1 cellular context compared by ENCODE assay signal in the genomic region with DNA sequence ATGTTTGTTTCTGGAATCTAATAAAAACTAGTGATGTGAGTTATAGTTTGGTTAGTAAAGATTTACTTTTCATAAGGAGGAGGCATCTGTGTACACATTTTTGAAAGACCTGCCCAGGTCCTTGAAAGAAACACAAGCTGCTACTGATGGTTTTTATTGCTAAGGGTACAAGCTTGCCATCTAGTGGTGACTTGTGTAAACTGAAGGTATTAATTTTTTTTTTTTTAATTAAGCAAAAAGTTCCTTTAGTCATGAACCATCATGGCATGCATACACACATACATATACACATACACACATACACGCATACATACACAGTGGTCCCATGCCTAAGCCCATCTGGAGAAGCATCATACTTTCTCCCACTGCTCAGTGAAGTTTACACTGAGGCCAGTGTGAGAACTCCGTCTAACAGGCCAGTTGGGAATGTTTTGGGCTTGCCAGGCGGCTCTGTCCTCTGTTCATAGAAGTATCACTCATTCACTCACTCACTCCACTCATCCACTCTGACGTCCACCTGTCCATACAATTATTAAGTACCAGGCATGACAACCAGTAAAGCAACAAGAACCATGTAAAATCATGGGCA.
TF ChIP-seq lines count a peak whose summit lies in the region.

No MANE protein-coding gene starts in this region.

TF ChIP-seq in GM12878, 131 proteins besides CTCF, POLR2A, EP300 and RAD21 (continued from another document):
- TF ChIP-seq, protein P1, sequence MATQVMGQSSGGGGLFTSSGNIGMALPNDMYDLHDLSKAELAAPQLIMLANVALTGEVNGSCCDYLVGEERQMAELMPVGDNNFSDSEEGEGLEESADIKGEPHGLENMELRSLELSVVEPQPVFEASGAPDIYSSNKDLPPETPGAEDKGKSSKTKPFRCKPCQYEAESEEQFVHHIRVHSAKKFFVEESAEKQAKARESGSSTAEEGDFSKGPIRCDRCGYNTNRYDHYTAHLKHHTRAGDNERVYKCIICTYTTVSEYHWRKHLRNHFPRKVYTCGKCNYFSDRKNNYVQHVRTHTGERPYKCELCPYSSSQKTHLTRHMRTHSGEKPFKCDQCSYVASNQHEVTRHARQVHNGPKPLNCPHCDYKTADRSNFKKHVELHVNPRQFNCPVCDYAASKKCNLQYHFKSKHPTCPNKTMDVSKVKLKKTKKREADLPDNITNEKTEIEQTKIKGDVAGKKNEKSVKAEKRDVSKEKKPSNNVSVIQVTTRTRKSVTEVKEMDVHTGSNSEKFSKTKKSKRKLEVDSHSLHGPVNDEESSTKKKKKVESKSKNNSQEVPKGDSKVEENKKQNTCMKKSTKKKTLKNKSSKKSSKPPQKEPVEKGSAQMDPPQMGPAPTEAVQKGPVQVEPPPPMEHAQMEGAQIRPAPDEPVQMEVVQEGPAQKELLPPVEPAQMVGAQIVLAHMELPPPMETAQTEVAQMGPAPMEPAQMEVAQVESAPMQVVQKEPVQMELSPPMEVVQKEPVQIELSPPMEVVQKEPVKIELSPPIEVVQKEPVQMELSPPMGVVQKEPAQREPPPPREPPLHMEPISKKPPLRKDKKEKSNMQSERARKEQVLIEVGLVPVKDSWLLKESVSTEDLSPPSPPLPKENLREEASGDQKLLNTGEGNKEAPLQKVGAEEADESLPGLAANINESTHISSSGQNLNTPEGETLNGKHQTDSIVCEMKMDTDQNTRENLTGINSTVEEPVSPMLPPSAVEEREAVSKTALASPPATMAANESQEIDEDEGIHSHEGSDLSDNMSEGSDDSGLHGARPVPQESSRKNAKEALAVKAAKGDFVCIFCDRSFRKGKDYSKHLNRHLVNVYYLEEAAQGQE (IDR thresholded peaks at IDR 0.05; ENCODE audit: low read depth, low read length), result no peak
- TF ChIP-seq SMC3 (IDR thresholded peaks at IDR 0.05; ENCODE audit: borderline replicate concordance, low read length), result peak; percentile 34; the same call in 1 of the 2 replicates
- no peak for TF ChIP-seq SUZ12 (IDR thresholded peaks at IDR 0.05; ENCODE audit: unreplicated experiment)
- no peak for TF ChIP-seq TCF3 (IDR thresholded peaks at IDR 0.05; ENCODE audit: borderline replicate concordance, insufficient read depth, low read depth, low read length)
- TF ChIP-seq ZNF384 (IDR thresholded peaks at IDR 0.05; ENCODE audit: borderline replicate concordance, low read depth, low read length), result peak; percentile 81
